Comparison of ENCODE assay signal across 8 cellular contexts in the genomic region with DNA sequence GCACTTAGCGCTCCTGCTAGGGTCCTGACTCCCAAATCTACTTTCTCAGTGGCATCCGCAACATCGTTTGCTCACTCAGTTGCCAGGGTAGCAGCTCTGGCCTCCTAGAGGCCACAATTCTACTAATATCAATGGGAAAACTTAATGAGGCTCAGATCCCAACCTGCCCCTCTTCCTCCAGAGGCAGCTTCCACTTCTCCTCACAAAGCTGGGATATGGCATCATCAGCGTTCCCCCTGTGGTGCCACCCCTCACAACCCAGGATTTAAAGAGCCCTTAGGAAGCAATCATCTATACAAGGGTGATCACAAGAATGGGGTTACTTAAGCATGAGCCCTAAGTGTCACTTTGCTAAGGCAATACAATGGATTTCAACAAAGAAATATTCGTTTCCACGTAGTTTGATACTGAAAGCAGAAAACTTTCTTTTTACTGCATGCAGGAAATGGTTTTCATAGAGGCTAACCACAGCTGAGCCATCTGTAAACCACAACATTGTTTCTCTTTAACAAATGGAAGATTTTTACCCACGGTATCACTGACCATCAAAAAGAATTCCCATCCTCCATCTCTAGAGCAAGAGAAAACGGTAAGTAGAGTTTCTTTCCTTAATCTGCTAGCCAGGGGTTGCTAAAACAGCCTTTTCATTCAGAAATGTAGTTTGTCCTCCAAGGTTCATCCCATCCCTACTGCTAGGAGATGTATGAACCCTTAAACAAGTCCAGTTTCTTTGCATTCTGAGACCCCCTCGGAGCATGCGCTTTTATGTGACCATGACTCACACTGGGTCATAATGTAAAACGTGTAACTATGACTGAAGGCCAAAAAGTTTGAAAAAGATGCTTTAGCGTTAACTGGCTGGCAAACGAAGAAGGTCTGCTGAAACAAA.
A peak's percentile ranks its signal among the peaks of the same experiment; 100 is the strongest.
DNase-seq lines count a peak whose midpoint lies in the region; ATAC-seq and TF ChIP-seq lines count a peak whose summit lies in the region.

No MANE protein-coding gene starts in this region.

- H3K36me3 Mint-ChIP-seq in activated CD4-positive, alpha-beta T cell treated with anti-CD3 and anti-CD28 coated beads for 36 hours (ENCODE audit: low read depth): peaks cover 11% of the 10 kb centered on the region

- peak overlapping the region; percentile 51 for H3K27ac ChIP-seq in SJCRH30
- no peak overlapping the region for H3K27ac ChIP-seq in lower lobe of right lung

- H3K9me3 Mint-ChIP-seq in activated CD4-positive, alpha-beta T cell treated with anti-CD3 and anti-CD28 coated beads for 36 hours (ENCODE audit: low read depth): no peaks in the 10 kb centered on the region

- H3K4me3 Mint-ChIP-seq in activated CD4-positive, alpha-beta T cell treated with anti-CD3 and anti-CD28 coated beads for 36 hours: no peak overlapping the region

- peaks cover 35% of the 10 kb centered on the region for H3K4me1 Mint-ChIP-seq in activated CD4-positive, alpha-beta T cell treated with anti-CD3 and anti-CD28 coated beads for 36 hours

- CTCF ChIA-PET in activated CD4-positive, alpha-beta T cell treated with anti-CD3 and anti-CD28 coated beads for 36 hours (lab: Charles Lee): interaction anchor here (1.2 to 1.8 kb wide), 3 partner anchors 66 to 121 kb away, joined by 3 to 6 read pairs (median 4); no protein-coding TSS in a partner anchor

- H3K27me3 ChIP-seq in SJCRH30 (no peaks in the 10 kb centered on the region), lower lobe of right lung (ENCODE audit: low read depth) (no peaks in the 10 kb centered on the region)

- no peaks in the 10 kb centered on the region for H3K9me3 ChIP-seq in SJCRH30 (replicated peaks)
- H3K9me3 ChIP-seq in lower lobe of right lung: no peaks in the 10 kb centered on the region

- H3K27ac Mint-ChIP-seq in activated CD4-positive, alpha-beta T cell treated with anti-CD3 and anti-CD28 coated beads for 36 hours: no peak overlapping the region

- TF ChIP-seq CTCF in fibroblast of villous mesenchyme (IDR thresholded peaks at IDR 0.05; ENCODE audit: insufficient read depth, low read depth, low read length) (no peak), lower lobe of right lung (IDR thresholded peaks at IDR 0.05) (no peak)

- H3K4me3 ChIP-seq in SJCRH30 (peak overlapping the region; percentile 21; the same call in 1 of the 2 replicates), fibroblast of villous mesenchyme (ENCODE audit: low read depth, low read length) (peak overlapping the region; percentile 32), lower lobe of right lung (no peak overlapping the region)

- peak; percentile 25 for DNase-seq in activated CD4-positive, alpha-beta T cell treated with anti-CD3 and anti-CD28 coated beads for 36 hours
- DNase-seq in activated CD4-positive, alpha-beta T cell treated with anti-CD3 and anti-CD28 coated beads for 4 hours: no peak
- DNase-seq in SJCRH30: peak in 1 of 2 experiments; percentile 32
- DNase-seq in fibroblast of villous mesenchyme (ENCODE audit: low read depth): peak; percentile 93
- DNase-seq in Right ventricle myocardium superior: no peak
- no peak for DNase-seq in NCI-H524 (lab: John Stamatoyannopoulos, UW)
- DNase-seq in lower lobe of right lung: no peak

- H3K4me1 ChIP-seq in SJCRH30 (peaks cover 12% of the 10 kb centered on the region), lower lobe of right lung (peaks cover 14% of the 10 kb centered on the region)

- intact Hi-C loops in activated CD4-positive, alpha-beta T cell treated with anti-CD3 and anti-CD28 coated beads for 36 hours (cut with DNase I, micrococcal nuclease): loop anchor here (1.0 to 2.0 kb wide), 2 partner anchors 14 to 59 kb away; no protein-coding TSS in a partner anchor
- intact Hi-C loops in Right ventricle myocardium superior (cut with DNase I) (no loop called here), lower lobe of right lung (cut with DNase I) (no loop called here)

- POLR2A ChIA-PET in activated CD4-positive, alpha-beta T cell treated with anti-CD3 and anti-CD28 coated beads for 36 hours (lab: Charles Lee): no interaction called here

- H3K36me3 ChIP-seq in SJCRH30 (no peaks in the 10 kb centered on the region), lower lobe of right lung (no peaks in the 10 kb centered on the region)

- ATAC-seq in activated CD4-positive, alpha-beta T cell treated with anti-CD3 and anti-CD28 coated beads for 36 hours: peak; percentile 75
- peak; percentile 74 for ATAC-seq in HG02884 (IDR thresholded peaks at IDR 0.05; ENCODE audit: unreplicated experiment)
- ATAC-seq in Right ventricle myocardium superior (ENCODE audit: poor library complexity): no peak
- ATAC-seq in lower lobe of right lung: no peak

- H3K27me3 Mint-ChIP-seq in activated CD4-positive, alpha-beta T cell treated with anti-CD3 and anti-CD28 coated beads for 36 hours: peaks cover 2% of the 10 kb centered on the region

Comparison
In these comparisons a context has a peak if more than half of its experiments do, and no peak if none do; other contexts are left out.
1. DNase-seq: peak in activated CD4-positive, alpha-beta T cell treated with anti-CD3 and anti-CD28 coated beads for 36 hours (single experiment) and fibroblast of villous mesenchyme (single experiment); none in activated CD4-positive, alpha-beta T cell treated with anti-CD3 and anti-CD28 coated beads for 4 hours (0 of 2), Right ventricle myocardium superior (single experiment), NCI-H524 (0 of 2) and lower lobe of right lung (single experiment).
2. ATAC-seq: peak in activated CD4-positive, alpha-beta T cell treated with anti-CD3 and anti-CD28 coated beads for 36 hours (single experiment) and HG02884 (single experiment); none in Right ventricle myocardium superior (single experiment) and lower lobe of right lung (0 of 2).
3. intact Hi-C loops: an anchor here in activated CD4-positive, alpha-beta T cell treated with anti-CD3 and anti-CD28 coated beads for 36 hours (1.0 to 2.0 kb wide); none called in Right ventricle myocardium superior and lower lobe of right lung.